ENCODE assay signal across 8 cellular contexts in genomic region chr14:92794547-92794941, GRCh38. TPM values are rescaled to one million over a fixed set of nuclear protein-coding genes. Genes with fewer than 3 reads are reported as not detected.
DNase-seq lines count a peak whose midpoint lies in the region; ATAC-seq and TF ChIP-seq lines count a peak whose summit lies in the region.

No MANE protein-coding gene starts in this region.

- TF ChIP-seq CTCF in RWPE2 (IDR thresholded peaks at IDR 0.05; ENCODE audit: poor library complexity, severe bottlenecking) = no peak

- peak overlapping the region; percentile 97 to 99 for H3K27ac Mint-ChIP-seq in effector memory CD8-positive, alpha-beta T cell

- peaks cover 32% of the 10 kb centered on the region for H3K36me3 Mint-ChIP-seq in effector memory CD8-positive, alpha-beta T cell (ENCODE audit: insufficient read depth)

- H3K27me3 Mint-ChIP-seq in effector memory CD8-positive, alpha-beta T cell = no peaks in the 10 kb centered on the region

- H3K4me3 ChIP-seq in RWPE2 (ENCODE audit: severe bottlenecking) (peak overlapping the region; percentile 64), muscle layer of duodenum (ENCODE audit: low read depth in 1 of 2, low read length in 2 of 2) (peak overlapping the region; percentile 88 to 91)

- H3K4me1 ChIP-seq in RWPE2 (ENCODE audit: insufficient read depth, poor library complexity, severe bottlenecking) (peaks cover 15% of the 10 kb centered on the region), muscle layer of duodenum (ENCODE audit: control insufficient read depth in 1 of 2, insufficient read depth in 2 of 2, low read length in 2 of 2) (peaks cover 5 to 11% of the 10 kb centered on the region in 2 donors)

- no peaks in the 10 kb centered on the region for H3K27me3 ChIP-seq in RWPE2 (ENCODE audit: insufficient read depth, poor library complexity, severe bottlenecking)
- no peaks in the 10 kb centered on the region for H3K27me3 ChIP-seq in muscle layer of duodenum (ENCODE audit: low read depth, low read length)

- H3K36me3 ChIP-seq in RWPE2 (ENCODE audit: low read depth) (peaks cover 20% of the 10 kb centered on the region), muscle layer of duodenum (ENCODE audit: control insufficient read depth in 1 of 2, insufficient read depth in 2 of 2, low read length in 2 of 2) (peaks cover 9 to 17% of the 10 kb centered on the region in 2 donors)

- H3K9me3 ChIP-seq in RWPE2 (ENCODE audit: severe bottlenecking) (peaks cover 2% of the 10 kb centered on the region), muscle layer of duodenum (ENCODE audit: control insufficient read depth in 1 of 2, low read length in 2 of 2) (peaks cover 0 to 2% of the 10 kb centered on the region in 2 donors)

- peak; percentile 63 for DNase-seq in activated effector memory CD4-positive, alpha-beta T cell treated with anti-CD3 and anti-CD28 coated beads, Interleukin-2, amount 50 U/mL, for 16 hours
- no peak for DNase-seq in activated effector memory CD4-positive, alpha-beta T cell treated with Interleukin-2 at 50 U/mL for 16 hours
- no peak for DNase-seq in RWPE2 (ENCODE audit: low spot score)
- peak in 1 of 3 experiments; percentile 3 for DNase-seq in effector memory CD8-positive, alpha-beta T cell
- no peak for DNase-seq in central memory CD4-positive, alpha-beta T cell
- DNase-seq in posterior vena cava (ENCODE audit: low spot score) = no peak
- no peak for DNase-seq in activated CD4-positive, CD25-positive, alpha-beta regulatory T cell (lab: John Stamatoyannopoulos, UW)

- peaks cover 2 to 14% of the 10 kb centered on the region in 2 donors for H3K9me3 Mint-ChIP-seq in effector memory CD8-positive, alpha-beta T cell

- peaks cover 20 to 22% of the 10 kb centered on the region in 2 donors for H3K4me1 Mint-ChIP-seq in effector memory CD8-positive, alpha-beta T cell (ENCODE audit: low read depth in 2 of 2)

- peak overlapping the region; percentile 92 to 98 for H3K4me3 Mint-ChIP-seq in effector memory CD8-positive, alpha-beta T cell

- intact Hi-C loops in posterior vena cava (cut with DNase I) = no loop called here

- ATAC-seq in RWPE2 (ENCODE audit: low read depth) = peak; percentile 22; the same call in 1 of the 3 replicates
- no peak for ATAC-seq in effector memory CD8-positive, alpha-beta T cell (replicated peaks)

- H3K27ac ChIP-seq in RWPE2 (ENCODE audit: poor library complexity, severe bottlenecking) (peak overlapping the region; percentile 54), muscle layer of duodenum (ENCODE audit: low read length) (peak overlapping the region; percentile 88)

RNA-seq across cellular contexts. Expression of gene GOLGA5, which starts 0.4 kb away (rescaled TPM):
- 10 to 100 TPM; 39.4 to 42.9 TPM for total RNA-seq in posterior vena cava

RNA-seq across cellular contexts. Expression of gene LGMN, which starts 46.1 kb away (rescaled TPM):
- total RNA-seq in posterior vena cava = 100 to 1,000 TPM in 1 of 2 donors, 10 to 100 TPM in 1; 71.1 to 105 TPM
